23 cellular contexts compared by ENCODE assay signal in the genomic region with DNA sequence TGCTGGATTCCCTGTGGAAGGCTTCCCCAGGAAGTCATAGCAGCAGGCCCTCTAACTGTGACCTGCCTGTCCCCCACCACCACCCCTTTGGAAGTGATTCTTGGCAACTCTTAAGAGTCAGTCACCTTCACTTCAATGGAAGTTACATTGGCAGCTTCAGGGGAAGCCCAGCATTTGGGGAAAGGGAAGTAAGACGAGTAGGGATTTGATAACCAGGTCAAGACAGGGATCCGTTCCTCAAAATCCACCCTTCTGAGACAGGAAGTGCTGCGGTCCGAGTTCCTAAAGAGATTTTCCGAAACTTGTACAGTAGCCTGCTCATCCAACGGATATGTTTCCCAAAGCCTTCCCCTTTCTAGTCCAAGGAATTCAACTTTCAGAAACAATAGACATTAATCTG. TPM values are rescaled to one million over a fixed set of nuclear protein-coding genes. Genes with fewer than 3 reads are reported as not detected.
DNase-seq lines count a peak whose midpoint lies in the region; ATAC-seq, FAIRE-seq and TF ChIP-seq lines count a peak whose summit lies in the region.
"Had no signal": no experiment of that assay in that cellular context is flagged by ENCODE, and none has a peak within 500 bp of the region (broad histone marks: within the 10 kb centered on the region; RNA-seq: fewer than 3 reads in every experiment).

No MANE protein-coding gene starts in this region.

- H2AFZ ChIP-seq in HepG2 (ENCODE audit: low read length) (no peak overlapping the region), GM12878 (ENCODE audit: control insufficient read depth, low read depth, low read length) (no peak overlapping the region)

- CTCF ChIA-PET in HepG2 (lab: Yijun Ruan, JAX; ENCODE audit: low intra/inter-chr PET ratio, low total read pairs) = no interaction called here
- CTCF ChIA-PET in GM12878 (lab: Yijun Ruan, JAX) = no interaction called here

- H3K4me3 ChIP-seq in liver (ENCODE audit: low read depth in 1 of 3, low read length in 3 of 3) (no peak overlapping the region), HepG2 (replicated peaks in 1 of 3; ENCODE audit: insufficient read depth in 1 of 3, low read depth in 2 of 3, low read length in 3 of 3) (no peak overlapping the region), GM12878 (no peak overlapping the region), H7 (ENCODE audit: insufficient read depth, low read depth, low read length) (no peak overlapping the region)
- H3K4me3 ChIP-seq: BLaER1, SK-N-MC had no signal

- H3K79me2 ChIP-seq in HepG2 (ENCODE audit: insufficient read depth, low read length) (no peaks in the 10 kb centered on the region), GM12878 (ENCODE audit: control insufficient read depth, insufficient read depth, low read length) (no peaks in the 10 kb centered on the region)

- TF ChIP-seq EP300 in HepG2 (IDR thresholded peaks at IDR 0.05; ENCODE audit: low read depth in 2 of 2, low read length in 2 of 2) = no peak
- TF ChIP-seq EP300 in HepG2 (CRISPR knock-in tag; IDR thresholded peaks at IDR 0.05; ENCODE audit: borderline replicate concordance) = no peak
- no peak for TF ChIP-seq EP300 in GM12878 (IDR thresholded peaks at IDR 0.05; ENCODE audit: borderline replicate concordance in 1 of 2, control insufficient read depth in 1 of 2, low read depth in 2 of 2, low read length in 2 of 2)

- intact Hi-C loops in HepG2 (cut with micrococcal nuclease; ENCODE audit: unreplicated experiment) = no loop called here
- intact Hi-C loops in GM12878 (cut with micrococcal nuclease; ENCODE audit: unreplicated experiment) = no loop called here
- intact Hi-C loops in left cardiac atrium (cut with DNase I) = no loop called here

- TF ChIP-seq CTCF in liver (IDR thresholded peaks at IDR 0.05; ENCODE audit: low read depth, low read length, missing input control) (no peak), HepG2 (CRISPR knock-in tag; IDR thresholded peaks at IDR 0.05) (no peak), GM12878 (IDR thresholded peaks at IDR 0.05 in 2 of 3, conservative IDR thresholded peaks at IDR 0.05 in 1 of 3; ENCODE audit: control insufficient read depth in 2 of 3, extremely low read depth in 1 of 3, insufficient read depth in 1 of 3, low read depth in 3 of 3, low read length in 3 of 3) (no peak)

- H4K20me1 ChIP-seq in HepG2 (ENCODE audit: insufficient read depth, low read length) (no peaks in the 10 kb centered on the region), GM12878 (ENCODE audit: control insufficient read depth, insufficient read depth) (no peaks in the 10 kb centered on the region)
- H4K20me1 ChIP-seq: BLaER1 had no signal

- POLR2A ChIA-PET in HepG2 (lab: Yijun Ruan, JAX) (no interaction called here), GM12878 (lab: Charles Lee) (interaction anchor here (0.6 kb wide), 1 partner anchor 13 kb away, joined by 3 read pairs; no protein-coding TSS in a partner anchor)

- DNase-seq in HepG2 (ENCODE audit: low spot score) (no peak), GM12878 (ENCODE audit: low read depth, low spot score) (no peak), left lobe of liver (ENCODE audit: low spot score) (no peak), H4 (ENCODE audit: low spot score) (no peak), left cardiac atrium (no peak), H7 (no peak)
- DNase-seq: CD4-positive, alpha-beta T cell; GOT3; KBM-7; NCI-H1092; NCI-H1436; NCI-H187; NCI-H2081 treated with DMSO at 0.1 percent for 48 hours; NCI-H2171; NCI-H226; NCI-H510A; NCI-H69; SIG-M5 had no signal

- H3K27ac ChIP-seq in liver (ENCODE audit: low read depth in 1 of 2, low read length in 2 of 2) (no peak overlapping the region), HepG2 (ENCODE audit: extremely low read length, insufficient read depth, low read length) (no peak overlapping the region), GM12878 (ENCODE audit: control insufficient read depth, insufficient read depth) (no peak overlapping the region)
- H3K27ac ChIP-seq: BLaER1, SK-N-MC had no signal

- RAD21 ChIA-PET in GM12878 (lab: Charles Lee; ENCODE audit: unreplicated experiment) = no interaction called here

- no peak overlapping the region for H3K4me2 ChIP-seq in HepG2 (ENCODE audit: low read depth, low read length)
- H3K4me2 ChIP-seq in GM12878 (ENCODE audit: control insufficient read depth, insufficient read depth) = no peak overlapping the region
- H3K4me2 ChIP-seq: BLaER1 had no signal

- SMC1A ChIA-PET in GM12878 (lab: Charles Lee; ENCODE audit: uncharacterized antibody, unreplicated experiment) = interaction anchor here (0.9 kb wide), 1 partner anchor 44 kb away, joined by 3 read pairs; no protein-coding TSS in a partner anchor

- TF ChIP-seq RAD21 in liver (IDR thresholded peaks at IDR 0.05) = no peak
- no peak for TF ChIP-seq RAD21 in HepG2 (CRISPR knock-in tag; IDR thresholded peaks at IDR 0.05)
- no peak for TF ChIP-seq RAD21 in GM12878 (IDR thresholded peaks at IDR 0.05; ENCODE audit: insufficient read depth, low read depth, low read length)

- no peaks in the 10 kb centered on the region for H3K36me3 ChIP-seq in liver (ENCODE audit: control insufficient read depth in 4 of 4, insufficient read depth in 3 of 4, low read depth in 1 of 4, low read length in 3 of 4)
- no peaks in the 10 kb centered on the region for H3K36me3 ChIP-seq in HepG2 (replicated peaks in 1 of 2; ENCODE audit: control insufficient read depth in 1 of 2, insufficient read depth in 2 of 2, low read length in 2 of 2)
- no peaks in the 10 kb centered on the region for H3K36me3 ChIP-seq in GM12878 (ENCODE audit: control insufficient read depth in 2 of 2, insufficient read depth in 2 of 2, low read length in 1 of 2)
- H3K36me3 ChIP-seq in H7 (replicated peaks; ENCODE audit: control insufficient read depth, insufficient read depth, low read length) = no peaks in the 10 kb centered on the region
- H3K36me3 ChIP-seq: BLaER1 had no signal

- TF ChIP-seq POLR2A in HepG2 (IDR thresholded peaks at IDR 0.05; ENCODE audit: insufficient read depth in 1 of 2, low read depth in 2 of 2, low read length in 2 of 2) (no peak), GM12878 (IDR thresholded peaks at IDR 0.05; ENCODE audit: low read depth, low read length) (no peak)

- no peaks in the 10 kb centered on the region for H3K9me3 ChIP-seq in liver (ENCODE audit: control insufficient read depth in 4 of 4, low read length in 3 of 4)
- no peaks in the 10 kb centered on the region for H3K9me3 ChIP-seq in HepG2 (ENCODE audit: low read length)
- H3K9me3 ChIP-seq in GM12878 (replicated peaks; ENCODE audit: control insufficient read depth, insufficient read depth, low read length) = no peaks in the 10 kb centered on the region
- H3K9me3 ChIP-seq: BLaER1 had no signal

- FAIRE-seq in HepG2 (lab: Jason Lieb, UNC) (no peak), GM12878 (lab: Jason Lieb, UNC) (peak; percentile 35)
- FAIRE-seq: A204.1, RCC 7860 had no signal

- BruUV-seq in HepG2 (replicated peaks; lab: Mats Ljungman, UMichigan) (no TSS peak), GM12878 (replicated peaks; lab: Mats Ljungman, UMichigan) (no TSS peak)

- ATAC-seq in HepG2 = no peak
- no peak for ATAC-seq in GM12878
- peak; percentile 13 for ATAC-seq in left lobe of liver
- ATAC-seq in left cardiac atrium = no peak

- H3K9ac ChIP-seq in liver (ENCODE audit: low read depth in 1 of 2, low read length in 2 of 2) = no peak overlapping the region
- no peak overlapping the region for H3K9ac ChIP-seq in HepG2 (ENCODE audit: insufficient read depth, low read depth, low read length)
- H3K9ac ChIP-seq in GM12878 (ENCODE audit: control insufficient read depth, insufficient read depth, low read length) = no peak overlapping the region
- H3K9ac ChIP-seq: BLaER1 had no signal

- in situ Hi-C loops in HepG2 (cut with HindIII; ENCODE audit: extremely low pct_ligation_motif_present, low pct_unique_long_range_greater_than_20kb) = no loop called here
- in situ Hi-C loops in GM12878 (cut with MboI) = no loop called here

- no peaks in the 10 kb centered on the region for H3K27me3 ChIP-seq in liver (ENCODE audit: control insufficient read depth in 4 of 4, insufficient read depth in 4 of 4, low read length in 3 of 4)
- H3K27me3 ChIP-seq in HepG2 (ENCODE audit: control insufficient read depth in 1 of 2, insufficient read depth in 2 of 2, low read length in 2 of 2) = peaks cover 3 to 28% of the 10 kb centered on the region in 2 experiments
- no peaks in the 10 kb centered on the region for H3K27me3 ChIP-seq in GM12878 (replicated peaks in 1 of 2; ENCODE audit: control insufficient read depth in 2 of 2, insufficient read depth in 2 of 2, low read length in 1 of 2)
- no peaks in the 10 kb centered on the region for H3K27me3 ChIP-seq in H7 (ENCODE audit: control insufficient read depth, insufficient read depth, low read length)
- H3K27me3 ChIP-seq: BLaER1 had no signal

- 74% methylated on average over 6 of the region's 6 CpGs for WGBS in liver
- 68% methylated on average over 6 of the region's 6 CpGs for WGBS in HepG2 (ENCODE audit: low lambda C conversion rate)
- 52% methylated on average over 6 of the region's 6 CpGs for WGBS in GM12878 (ENCODE audit: insufficient coverage, insufficient replicate concordance, low lambda C conversion rate, missing lambda C conversion rate)

- no peaks in the 10 kb centered on the region for H3K4me1 ChIP-seq in liver (ENCODE audit: control insufficient read depth in 4 of 4, insufficient read depth in 4 of 4, low read length in 3 of 4)
- H3K4me1 ChIP-seq in HepG2 (ENCODE audit: insufficient read depth, low read length) = peaks cover 21% of the 10 kb centered on the region
- peaks cover 15% of the 10 kb centered on the region for H3K4me1 ChIP-seq in GM12878 (ENCODE audit: control insufficient read depth, insufficient read depth, low read length)

RNA-seq across cellular contexts. Expression of gene MRPL35, which starts 54.2 kb away (rescaled TPM):
- total RNA-seq in liver = 10 to 100 TPM; 19.8 to 32.3 TPM
- 10 to 100 TPM; 33.8 to 36.9 TPM for polyA plus RNA-seq in liver
- total RNA-seq in HepG2 (2016; rRNA removed; fragmentation: Illumina TruSeq; extraction: Trizol) = 97.1 and 152 TPM in 2 replicates
- total RNA-seq in HepG2 (2016; cell fraction: cytosol; rRNA removed; fragmentation: Illumina TruSeq; extraction: Trizol; ENCODE audit: low read depth) = 25.4 and 27.6 TPM in 2 replicates
- total RNA-seq in HepG2 (2016; cell fraction: insoluble cytoplasmic fraction; rRNA removed; fragmentation: Illumina TruSeq; extraction: Trizol) = 97.8 and 161 TPM in 2 replicates
- 21.6 and 28.9 TPM in 2 replicates for total RNA-seq in HepG2 (2016; cell fraction: membrane; rRNA removed; fragmentation: Illumina TruSeq; extraction: Trizol)
- 35.9 and 40.2 TPM in 2 replicates for total RNA-seq in HepG2 (2016; cell fraction: nucleus; rRNA removed; fragmentation: Illumina TruSeq; extraction: Trizol)
- 80.5 and 86.1 TPM in 2 replicates for polyA plus RNA-seq in HepG2 (2011; rRNA removed)
- polyA plus RNA-seq in HepG2 (2011; cell fraction: cytosol; rRNA removed) = 62.3 and 68.7 TPM in 2 replicates
- 40.2 and 46.3 TPM in 2 replicates for polyA plus RNA-seq in HepG2 (2011; cell fraction: nucleus; rRNA removed)
- polyA plus RNA-seq in HepG2 (2012) = 31.5 and 48.9 TPM in 2 replicates
- 21.8 and 23.1 TPM in 2 replicates for polyA plus RNA-seq in HepG2 (2016; cell fraction: cytosol; fragmentation: Illumina TruSeq; extraction: Trizol; ENCODE audit: low read depth)
- polyA plus RNA-seq in HepG2 (2016; cell fraction: insoluble cytoplasmic fraction; fragmentation: Illumina TruSeq; extraction: Trizol; ENCODE audit: low read depth) = 148 and 150 TPM in 2 replicates
- 17.2 and 19.6 TPM in 2 replicates for polyA plus RNA-seq in HepG2 (2016; cell fraction: membrane; fragmentation: Illumina TruSeq; extraction: Trizol; ENCODE audit: low read depth)
- 55.3 and 64.5 TPM in 2 replicates for polyA plus RNA-seq in HepG2 (2016; cell fraction: nucleus; fragmentation: Illumina TruSeq; extraction: Trizol; ENCODE audit: insufficient read depth, low read depth)
- 143 and 152 TPM in 2 replicates for polyA minus RNA-seq in HepG2 (2011; rRNA and poly(A)+ RNA removed; ENCODE audit: low replicate concordance)
- polyA minus RNA-seq in HepG2 (2011; cell fraction: cytosol; rRNA and poly(A)+ RNA removed) = 21.9 and 30.4 TPM in 2 replicates
- 27.9 and 35.1 TPM in 2 replicates for polyA minus RNA-seq in HepG2 (2011; cell fraction: nucleus; rRNA and poly(A)+ RNA removed)
- total RNA-seq in GM12878 (2013; cell fraction: nucleolus; rRNA removed) = 20.4 and 20.5 TPM in 2 replicates
- total RNA-seq in GM12878 (2014; rRNA removed) = 58.1 and 72.0 TPM in 2 replicates
- total RNA-seq in GM12878 (2014; rRNA removed; fragmentation: Illumina TruSeq; extraction: Trizol) = 109 and 115 TPM in 2 replicates
- total RNA-seq in GM12878 (2021) = 64.5 and 67.7 TPM in 2 replicates
- 27.1 TPM for polyA plus RNA-seq in GM12878 (2011; ENCODE audit: low read depth)
- 135 and 153 TPM in 2 replicates for polyA plus RNA-seq in GM12878 (2011; rRNA removed)
- 96.7 and 182 TPM in 2 replicates for polyA plus RNA-seq in GM12878 (2011; cell fraction: cytosol; rRNA removed)
- 68.0 and 72.7 TPM in 2 replicates for polyA plus RNA-seq in GM12878 (2011; cell fraction: nucleus; rRNA removed)
- 36.4 and 44.6 TPM in 2 replicates for polyA plus RNA-seq in GM12878 (2012)
- polyA plus RNA-seq in GM12878 (2014; fragmentation: Illumina TruSeq; extraction: Trizol) = 156 and 189 TPM in 2 replicates
- polyA plus RNA-seq in GM12878 (2014; fragmentation: Nextera tagmentation; extraction: Ambion mirVana) = 100 to 1,000 TPM; 156 to 162 TPM
- 82.6 and 109 TPM in 2 replicates for polyA plus RNA-seq in GM12878 (2014; rRNA removed)
- 100 to 1,000 TPM; 170 to 180 TPM for polyA plus RNA-seq in GM12878 (2016; fragmentation: Nextera tagmentation; extraction: Ambion mirVana)
- polyA minus RNA-seq in GM12878 (2011; rRNA and poly(A)+ RNA removed) = 46.5 and 55.7 TPM in 2 replicates
- 17.9 and 20.1 TPM in 2 replicates for polyA minus RNA-seq in GM12878 (2011; cell fraction: cytosol; rRNA and poly(A)+ RNA removed)
- polyA minus RNA-seq in GM12878 (2011; cell fraction: nucleus; rRNA and poly(A)+ RNA removed) = 15.4 and 16.3 TPM in 2 replicates
- 23.1 TPM for total RNA-seq in left lobe of liver
- total RNA-seq in H4 (2014; rRNA removed; shearing (Covaris generic)) = 86.1 and 92.3 TPM in 2 replicates
- total RNA-seq in left cardiac atrium = 10 to 100 TPM; 66.5 to 71.9 TPM
- 20.9 and 27.7 TPM in 2 replicates for total RNA-seq in H7 (2014; rRNA removed; shearing (Covaris generic))

RNA-seq across cellular contexts. Expression of gene IMMT, which starts 58.2 kb away (rescaled TPM):
- total RNA-seq in liver = 10 to 100 TPM; 38.3 to 48.3 TPM
- polyA plus RNA-seq in liver = 10 to 100 TPM; 45.5 to 49.1 TPM
- 119 and 174 TPM in 2 replicates for total RNA-seq in HepG2 (2016; rRNA removed; fragmentation: Illumina TruSeq; extraction: Trizol)
- total RNA-seq in HepG2 (2016; cell fraction: cytosol; rRNA removed; fragmentation: Illumina TruSeq; extraction: Trizol; ENCODE audit: low read depth) = 15.3 and 18.4 TPM in 2 replicates
- 120 and 173 TPM in 2 replicates for total RNA-seq in HepG2 (2016; cell fraction: insoluble cytoplasmic fraction; rRNA removed; fragmentation: Illumina TruSeq; extraction: Trizol)
- 33.8 and 38.5 TPM in 2 replicates for total RNA-seq in HepG2 (2016; cell fraction: membrane; rRNA removed; fragmentation: Illumina TruSeq; extraction: Trizol)
- 77.7 and 86.2 TPM in 2 replicates for total RNA-seq in HepG2 (2016; cell fraction: nucleus; rRNA removed; fragmentation: Illumina TruSeq; extraction: Trizol)
- 52.3 and 63.5 TPM in 2 replicates for polyA plus RNA-seq in HepG2 (2011; rRNA removed)
- 44.9 and 51.8 TPM in 2 replicates for polyA plus RNA-seq in HepG2 (2011; cell fraction: cytosol; rRNA removed)
- 33.6 and 36.1 TPM in 2 replicates for polyA plus RNA-seq in HepG2 (2011; cell fraction: nucleus; rRNA removed)
- polyA plus RNA-seq in HepG2 (2012) = 82.6 and 99.8 TPM in 2 replicates
- polyA plus RNA-seq in HepG2 (2016; cell fraction: cytosol; fragmentation: Illumina TruSeq; extraction: Trizol; ENCODE audit: low read depth) = 12.7 and 14.4 TPM in 2 replicates
- polyA plus RNA-seq in HepG2 (2016; cell fraction: insoluble cytoplasmic fraction; fragmentation: Illumina TruSeq; extraction: Trizol; ENCODE audit: low read depth) = 192 and 195 TPM in 2 replicates
- 23.3 and 29.6 TPM in 2 replicates for polyA plus RNA-seq in HepG2 (2016; cell fraction: membrane; fragmentation: Illumina TruSeq; extraction: Trizol; ENCODE audit: low read depth)
- 110 TPM in 2 replicates for polyA plus RNA-seq in HepG2 (2016; cell fraction: nucleus; fragmentation: Illumina TruSeq; extraction: Trizol; ENCODE audit: insufficient read depth, low read depth)
- polyA minus RNA-seq in HepG2 (2011; rRNA and poly(A)+ RNA removed; ENCODE audit: low replicate concordance) = 58.1 and 76.7 TPM in 2 replicates
- polyA minus RNA-seq in HepG2 (2011; cell fraction: cytosol; rRNA and poly(A)+ RNA removed) = 66.1 and 82.3 TPM in 2 replicates
- polyA minus RNA-seq in HepG2 (2011; cell fraction: nucleus; rRNA and poly(A)+ RNA removed) = 88.0 and 90.4 TPM in 2 replicates
- total RNA-seq in GM12878 (2013; cell fraction: nucleolus; rRNA removed) = 84.9 and 88.1 TPM in 2 replicates
- total RNA-seq in GM12878 (2014; rRNA removed) = 78.4 and 79.9 TPM in 2 replicates
- total RNA-seq in GM12878 (2014; rRNA removed; fragmentation: Illumina TruSeq; extraction: Trizol) = 81.4 and 88.8 TPM in 2 replicates
- 104 and 108 TPM in 2 replicates for total RNA-seq in GM12878 (2021)
- 51.0 TPM for polyA plus RNA-seq in GM12878 (2011; ENCODE audit: low read depth)
- 89.6 and 105 TPM in 2 replicates for polyA plus RNA-seq in GM12878 (2011; rRNA removed)
- 71.9 and 76.2 TPM in 2 replicates for polyA plus RNA-seq in GM12878 (2011; cell fraction: cytosol; rRNA removed)
- 40.1 and 59.2 TPM in 2 replicates for polyA plus RNA-seq in GM12878 (2011; cell fraction: nucleus; rRNA removed)
- 60.9 and 70.4 TPM in 2 replicates for polyA plus RNA-seq in GM12878 (2012)
- polyA plus RNA-seq in GM12878 (2014; fragmentation: Illumina TruSeq; extraction: Trizol) = 120 and 136 TPM in 2 replicates
- 100 to 1,000 TPM in 1 of 2 experiments, 10 to 100 TPM in 1; 88.9 to 115 TPM for polyA plus RNA-seq in GM12878 (2014; fragmentation: Nextera tagmentation; extraction: Ambion mirVana)
- 73.5 and 86.5 TPM in 2 replicates for polyA plus RNA-seq in GM12878 (2014; rRNA removed)
- polyA plus RNA-seq in GM12878 (2016; fragmentation: Nextera tagmentation; extraction: Ambion mirVana) = 100 to 1,000 TPM; 137 to 149 TPM
- polyA minus RNA-seq in GM12878 (2011; rRNA and poly(A)+ RNA removed) = 67.1 and 77.4 TPM in 2 replicates
- 35.5 and 39.3 TPM in 2 replicates for polyA minus RNA-seq in GM12878 (2011; cell fraction: cytosol; rRNA and poly(A)+ RNA removed)
- polyA minus RNA-seq in GM12878 (2011; cell fraction: nucleus; rRNA and poly(A)+ RNA removed) = 23.0 and 32.3 TPM in 2 replicates
- 50.1 TPM for total RNA-seq in left lobe of liver
- 57.9 and 77.3 TPM in 2 replicates for total RNA-seq in H4 (2014; rRNA removed; shearing (Covaris generic))
- total RNA-seq in left cardiac atrium = 100 to 1,000 TPM; 188 to 212 TPM
- 104 and 106 TPM in 2 replicates for total RNA-seq in H7 (2014; rRNA removed; shearing (Covaris generic))
